In the genomic region with DNA sequence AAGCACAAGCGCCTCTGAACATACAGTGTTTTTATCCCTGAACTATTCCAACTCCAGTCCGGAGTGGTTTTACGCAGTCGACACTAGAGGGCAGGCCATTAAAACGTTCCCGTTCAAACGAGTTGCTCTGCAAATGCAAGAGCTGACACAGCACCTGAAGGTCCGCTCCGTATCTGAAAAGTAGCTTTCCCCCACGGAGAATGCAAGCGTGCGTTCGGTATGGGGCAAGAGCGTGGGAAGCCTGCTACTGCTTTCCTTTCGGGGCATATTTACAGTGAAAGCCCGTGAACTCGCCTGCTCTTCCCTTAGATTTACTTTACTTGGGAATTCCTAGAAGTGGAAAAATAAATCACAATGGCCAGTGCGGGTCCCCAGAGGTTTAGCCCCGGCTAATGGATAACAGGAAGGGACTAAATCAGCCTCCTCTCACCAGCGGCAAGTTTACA, we compare ENCODE assay signal across 8 cellular contexts.
DNase-seq lines count a peak whose midpoint lies in the region; ATAC-seq, FAIRE-seq and TF ChIP-seq lines count a peak whose summit lies in the region.

No MANE protein-coding gene starts in this region.

- FAIRE-seq in H54 (lab: Jason Lieb, UNC), result no peak

- DNase-seq in GM12865 (ENCODE audit: low read depth) (peak; percentile 88), NCI-H1048 (lab: John Stamatoyannopoulos, UW) (peak; percentile 57), anterior cingulate cortex (lab: John Stamatoyannopoulos, UW) (peak in 56 of 58 donors; percentile 7 to 90 (median 62)), hepatic stellate cell (ENCODE audit: low spot score) (peak; percentile 59), renal cortical epithelial cell (ENCODE audit: low read depth) (peak; percentile 90), H54 (ENCODE audit: insufficient read length, low spot score) (no peak)

- peak overlapping the region; percentile 17; the same call in 1 of the 2 replicates for H3K4me3 ChIP-seq in GM12865 (ENCODE audit: low read depth, low read length)

- ATAC-seq in HG02588 (IDR thresholded peaks at IDR 0.05; ENCODE audit: unreplicated experiment), result peak; percentile 98

- peak overlapping the region; percentile 55 for H3K4me3 Mint-ChIP-seq in T-helper 1 cell treated with Interleukin-12 subunit alpha and Interleukin-12 subunit beta and Interleukin-4 antibody, amounts not matched to agents 30 μg/mL and 1 μg/mL, for 36 hours

- peak; percentile 76 for TF ChIP-seq CTCF in GM12865 (IDR thresholded peaks at IDR 0.05; ENCODE audit: insufficient read depth, low read depth, low read length, missing control alignments)

- H3K9me3 Mint-ChIP-seq in T-helper 1 cell treated with Interleukin-12 subunit alpha and Interleukin-12 subunit beta and Interleukin-4 antibody, amounts not matched to agents 30 μg/mL and 1 μg/mL, for 36 hours, result no peaks in the 10 kb centered on the region

- H3K4me1 Mint-ChIP-seq in T-helper 1 cell treated with Interleukin-12 subunit alpha and Interleukin-12 subunit beta and Interleukin-4 antibody, amounts not matched to agents 30 μg/mL and 1 μg/mL, for 36 hours (ENCODE audit: low read depth), result peaks cover 26% of the 10 kb centered on the region

- H3K27ac Mint-ChIP-seq in T-helper 1 cell treated with Interleukin-12 subunit alpha and Interleukin-12 subunit beta and Interleukin-4 antibody, amounts not matched to agents 30 μg/mL and 1 μg/mL, for 36 hours, result peak overlapping the region; percentile 36

- no peaks in the 10 kb centered on the region for H3K27me3 Mint-ChIP-seq in T-helper 1 cell treated with Interleukin-12 subunit alpha and Interleukin-12 subunit beta and Interleukin-4 antibody, amounts not matched to agents 30 μg/mL and 1 μg/mL, for 36 hours (ENCODE audit: low read depth)

- peaks cover 30% of the 10 kb centered on the region for H3K36me3 Mint-ChIP-seq in T-helper 1 cell treated with Interleukin-12 subunit alpha and Interleukin-12 subunit beta and Interleukin-4 antibody, amounts not matched to agents 30 μg/mL and 1 μg/mL, for 36 hours (ENCODE audit: low read depth)

- TF ChIP-seq POLR2A in H54 (IDR thresholded peaks at IDR 0.05; ENCODE audit: low read depth, low read length), result no peak
